ENCODE assay signal across 1 cellular context in the genomic region with DNA sequence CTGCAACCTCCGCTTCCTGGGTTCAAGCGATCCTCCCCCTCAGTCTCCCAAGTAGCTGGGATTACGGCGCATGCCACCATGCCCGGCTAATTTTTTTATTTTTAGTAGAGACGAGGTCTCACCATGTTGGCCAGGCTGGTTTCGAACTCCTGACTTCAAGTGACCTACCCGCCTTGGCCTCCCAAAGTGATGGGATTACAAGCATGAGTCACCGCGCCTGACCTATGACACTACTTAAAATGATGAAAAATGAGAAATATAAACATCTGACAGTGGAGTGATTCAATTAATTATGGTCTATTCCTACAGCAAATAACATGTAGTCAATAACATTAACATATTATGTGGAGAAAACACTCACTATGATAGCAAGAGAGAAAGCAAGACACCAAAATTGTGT.
TF ChIP-seq lines count a peak whose summit lies in the region.

No MANE protein-coding gene starts in this region.

TF ChIP-seq in GM12878, 131 proteins besides CTCF, POLR2A, EP300 and RAD21:
- TF ChIP-seq HDAC6 (IDR thresholded peaks at IDR 0.05; ENCODE audit: unreplicated experiment) (no peak), SREBF2 (IDR thresholded peaks at IDR 0.05; ENCODE audit: low read length) (no peak), ZBED1 (IDR thresholded peaks at IDR 0.05; ENCODE audit: borderline replicate concordance) (no peak), NFYA (IDR thresholded peaks at IDR 0.05; ENCODE audit: borderline replicate concordance, low read depth, low read length) (no peak), YY1 (IDR thresholded peaks at IDR 0.05; ENCODE audit: low read depth, low read length) (no peak), JUND (IDR thresholded peaks at IDR 0.05; ENCODE audit: low read depth, low read length) (no peak), CHD2 (IDR thresholded peaks at IDR 0.05; ENCODE audit: borderline replicate concordance, low read depth, low read length) (no peak), IKZF2 (IDR thresholded peaks at IDR 0.05) (no peak), ATF7 (IDR thresholded peaks at IDR 0.05; ENCODE audit: low read depth) (no peak), EZH2 (IDR thresholded peaks at IDR 0.05; ENCODE audit: borderline replicate concordance, control insufficient read depth, low read depth, low read length) (no peak), ZNF384 (IDR thresholded peaks at IDR 0.05; ENCODE audit: borderline replicate concordance, low read depth, low read length) (no peak), NBN (IDR thresholded peaks at IDR 0.05) (no peak), MEF2B (IDR thresholded peaks at IDR 0.05; ENCODE audit: partially characterized antibody, poor library complexity, severe bottlenecking) (no peak), TAF1 (IDR thresholded peaks at IDR 0.05; ENCODE audit: borderline replicate concordance, low read depth, low read length) (no peak), SMAD1 (IDR thresholded peaks at IDR 0.05; ENCODE audit: low read depth, partially characterized antibody) (no peak)
- TF ChIP-seq, protein P1, sequence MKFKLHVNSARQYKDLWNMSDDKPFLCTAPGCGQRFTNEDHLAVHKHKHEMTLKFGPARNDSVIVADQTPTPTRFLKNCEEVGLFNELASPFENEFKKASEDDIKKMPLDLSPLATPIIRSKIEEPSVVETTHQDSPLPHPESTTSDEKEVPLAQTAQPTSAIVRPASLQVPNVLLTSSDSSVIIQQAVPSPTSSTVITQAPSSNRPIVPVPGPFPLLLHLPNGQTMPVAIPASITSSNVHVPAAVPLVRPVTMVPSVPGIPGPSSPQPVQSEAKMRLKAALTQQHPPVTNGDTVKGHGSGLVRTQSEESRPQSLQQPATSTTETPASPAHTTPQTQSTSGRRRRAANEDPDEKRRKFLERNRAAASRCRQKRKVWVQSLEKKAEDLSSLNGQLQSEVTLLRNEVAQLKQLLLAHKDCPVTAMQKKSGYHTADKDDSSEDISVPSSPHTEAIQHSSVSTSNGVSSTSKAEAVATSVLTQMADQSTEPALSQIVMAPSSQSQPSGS (IDR thresholded peaks at IDR 0.05; ENCODE audit: low read length): no peak
- TF ChIP-seq, protein P2, sequence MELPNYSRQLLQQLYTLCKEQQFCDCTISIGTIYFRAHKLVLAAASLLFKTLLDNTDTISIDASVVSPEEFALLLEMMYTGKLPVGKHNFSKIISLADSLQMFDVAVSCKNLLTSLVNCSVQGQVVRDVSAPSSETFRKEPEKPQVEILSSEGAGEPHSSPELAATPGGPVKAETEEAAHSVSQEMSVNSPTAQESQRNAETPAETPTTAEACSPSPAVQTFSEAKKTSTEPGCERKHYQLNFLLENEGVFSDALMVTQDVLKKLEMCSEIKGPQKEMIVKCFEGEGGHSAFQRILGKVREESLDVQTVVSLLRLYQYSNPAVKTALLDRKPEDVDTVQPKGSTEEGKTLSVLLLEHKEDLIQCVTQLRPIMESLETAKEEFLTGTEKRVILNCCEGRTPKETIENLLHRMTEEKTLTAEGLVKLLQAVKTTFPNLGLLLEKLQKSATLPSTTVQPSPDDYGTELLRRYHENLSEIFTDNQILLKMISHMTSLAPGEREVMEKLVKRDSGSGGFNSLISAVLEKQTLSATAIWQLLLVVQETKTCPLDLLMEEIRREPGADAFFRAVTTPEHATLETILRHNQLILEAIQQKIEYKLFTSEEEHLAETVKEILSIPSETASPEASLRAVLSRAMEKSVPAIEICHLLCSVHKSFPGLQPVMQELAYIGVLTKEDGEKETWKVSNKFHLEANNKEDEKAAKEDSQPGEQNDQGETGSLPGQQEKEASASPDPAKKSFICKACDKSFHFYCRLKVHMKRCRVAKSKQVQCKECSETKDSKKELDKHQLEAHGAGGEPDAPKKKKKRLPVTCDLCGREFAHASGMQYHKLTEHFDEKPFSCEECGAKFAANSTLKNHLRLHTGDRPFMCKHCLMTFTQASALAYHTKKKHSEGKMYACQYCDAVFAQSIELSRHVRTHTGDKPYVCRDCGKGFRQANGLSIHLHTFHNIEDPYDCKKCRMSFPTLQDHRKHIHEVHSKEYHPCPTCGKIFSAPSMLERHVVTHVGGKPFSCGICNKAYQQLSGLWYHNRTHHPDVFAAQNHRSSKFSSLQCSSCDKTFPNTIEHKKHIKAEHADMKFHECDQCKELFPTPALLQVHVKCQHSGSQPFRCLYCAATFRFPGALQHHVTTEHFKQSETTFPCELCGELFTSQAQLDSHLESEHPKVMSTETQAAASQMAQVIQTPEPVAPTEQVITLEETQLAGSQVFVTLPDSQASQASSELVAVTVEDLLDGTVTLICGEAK (IDR thresholded peaks at IDR 0.05; ENCODE audit: borderline replicate concordance): no peak
